ENCODE assay signal across 13 cellular contexts in the genomic region with DNA sequence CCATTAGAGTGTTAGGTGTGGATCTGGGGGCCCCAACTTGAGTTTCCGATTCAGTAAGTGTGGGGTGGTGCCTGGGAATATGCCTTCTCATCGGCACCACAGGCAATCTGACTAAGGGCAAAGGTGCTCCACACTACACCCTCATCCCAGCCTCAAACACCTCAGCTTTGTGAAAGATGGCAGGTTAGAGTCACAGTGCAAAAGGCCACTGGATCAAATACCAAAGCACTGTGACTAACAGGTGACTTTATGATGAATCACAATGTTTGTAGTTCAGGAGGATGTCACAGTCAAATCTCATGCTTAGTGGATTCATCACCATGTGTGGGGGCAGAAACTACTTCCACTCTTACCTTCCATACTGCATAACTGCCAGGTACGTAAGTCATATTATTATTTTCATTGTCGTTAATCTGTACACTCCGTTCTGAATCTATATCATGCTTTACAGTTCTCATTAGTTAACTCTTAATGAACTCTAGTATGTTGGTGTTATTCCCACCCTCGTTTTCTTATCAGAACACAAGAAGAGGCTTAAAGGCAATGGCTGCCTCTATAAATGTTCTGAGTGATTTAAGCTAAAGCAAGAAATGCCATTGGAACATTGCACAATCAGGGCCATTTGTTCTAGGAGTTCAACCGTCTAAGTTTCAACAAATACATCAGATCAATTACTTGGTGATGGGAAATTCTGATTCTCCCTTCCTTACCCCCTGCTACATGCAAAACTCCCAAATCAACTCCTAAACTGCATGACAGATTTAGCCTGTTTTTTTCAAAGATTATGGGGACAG. TPM values are rescaled to one million over a fixed set of nuclear protein-coding genes. Genes with fewer than 3 reads are reported as not detected.
DNase-seq lines count a peak whose midpoint lies in the region; ATAC-seq and TF ChIP-seq lines count a peak whose summit lies in the region.
"Had no signal": no experiment of that assay in that cellular context is flagged by ENCODE, and none has a peak within 500 bp of the region (broad histone marks: within the 10 kb centered on the region; RNA-seq: fewer than 3 reads in every experiment).

No MANE protein-coding gene starts in this region.

- peak overlapping the region; percentile 62 for H2AFZ ChIP-seq in mammary epithelial cell (ENCODE audit: low read depth, low read length)

- no peaks in the 10 kb centered on the region for H3K36me3 Mint-ChIP-seq in CD8-positive, alpha-beta T cell

- dilution Hi-C loops in mammary epithelial cell (cut with HindIII; ENCODE audit: low sequenced_read_pairs): no loop called here

- H3K4me1 ChIP-seq in mammary epithelial cell (ENCODE audit: insufficient read depth, low read length): peaks cover 27% of the 10 kb centered on the region
- no peaks in the 10 kb centered on the region for H3K4me1 ChIP-seq in CD8-positive, alpha-beta T cell (ENCODE audit: insufficient read depth, low read length)

- H3K36me3 ChIP-seq in mammary epithelial cell (ENCODE audit: insufficient read depth, low read length): no peaks in the 10 kb centered on the region
- H3K36me3 ChIP-seq in CD8-positive, alpha-beta T cell (ENCODE audit: insufficient read depth, low read length): no peaks in the 10 kb centered on the region
- H3K36me3 ChIP-seq: neutrophil had no signal

- CTCF ChIA-PET in mammary epithelial cell (lab: Charles Lee; ENCODE audit: low non-redundant PET): no interaction called here
- CTCF ChIA-PET in CD8-positive, alpha-beta T cell (lab: Charles Lee): no interaction called here
- CTCF ChIA-PET in GM10248 (lab: Yijun Ruan, JAX): no interaction called here

- WGBS in mammary epithelial cell (ENCODE audit: low coverage, missing lambda C conversion rate): 13% methylated on average over 7 of the region's 7 CpGs

- POLR2A ChIA-PET in CD8-positive, alpha-beta T cell (lab: Charles Lee): no interaction called here
- POLR2A ChIA-PET in GM10248 (lab: Yijun Ruan, JAX): no interaction called here

- H3K79me2 ChIP-seq in mammary epithelial cell (ENCODE audit: insufficient read depth, low read length): no peaks in the 10 kb centered on the region

- H3K4me1 Mint-ChIP-seq in CD8-positive, alpha-beta T cell (ENCODE audit: low read depth): no peaks in the 10 kb centered on the region

- H4K20me1 ChIP-seq in mammary epithelial cell (ENCODE audit: insufficient read depth, low read length): no peaks in the 10 kb centered on the region

- H3K9me3 Mint-ChIP-seq in CD8-positive, alpha-beta T cell: no peaks in the 10 kb centered on the region

- no peak overlapping the region for H3K9ac ChIP-seq in mammary epithelial cell (ENCODE audit: insufficient read depth, low read length)

- in situ Hi-C loops in mammary epithelial cell (cut with MboI; ENCODE audit: low sequenced_read_pairs in 2 of 2): no loop called here

- H3K27ac Mint-ChIP-seq in CD8-positive, alpha-beta T cell: no peak overlapping the region

- H3K4me2 ChIP-seq in mammary epithelial cell (ENCODE audit: insufficient read depth, low read depth, low read length): peak overlapping the region; percentile 68

- TSS peak; percentile 82 for BruUV-seq in mammary epithelial cell (replicated peaks; lab: Mats Ljungman, UMichigan)

- peak; percentile 36 for DNase-seq in activated CD4-positive, alpha-beta T cell treated with anti-CD3 and anti-CD28 coated beads for 48 hours
- no peak for DNase-seq in activated CD4-positive, alpha-beta T cell treated with anti-CD3 and anti-CD28 coated beads for 4 hours
- DNase-seq in HT-29 (ENCODE audit: low spot score): peak; percentile 74
- DNase-seq in mammary epithelial cell: peak; percentile 96
- peak; percentile 43 for DNase-seq in non-pigmented ciliary epithelial cell (ENCODE audit: low read depth)
- no peak for DNase-seq in NCI-H524 treated with DMSO at 0.1 percent for 48 hours (lab: John Stamatoyannopoulos, UW)
- no peak for DNase-seq in CD8-positive, alpha-beta T cell
- DNase-seq in GM10248 (ENCODE audit: extremely low spot score): no peak
- DNase-seq: activated CD4-positive, alpha-beta T cell treated with anti-CD3 and anti-CD28 coated beads for 1 hour; amygdala; islet precursor cell; NCI-H2029 treated with DMSO at 0.1 percent for 48 hours had no signal

- no peak for ATAC-seq in CD8-positive, alpha-beta T cell

- no peaks in the 10 kb centered on the region for H3K27me3 ChIP-seq in mammary epithelial cell (ENCODE audit: insufficient read depth, low read length)
- H3K27me3 ChIP-seq in CD8-positive, alpha-beta T cell (ENCODE audit: insufficient read depth, low read length): no peaks in the 10 kb centered on the region

- peak overlapping the region; percentile 59 for H3K27ac ChIP-seq in mammary epithelial cell (ENCODE audit: insufficient read depth, low read depth, low read length)
- H3K27ac ChIP-seq in CD8-positive, alpha-beta T cell (ENCODE audit: low read depth, low read length): no peak overlapping the region
- H3K27ac ChIP-seq: neutrophil had no signal

- no peaks in the 10 kb centered on the region for H3K9me3 ChIP-seq in mammary epithelial cell (replicated peaks; ENCODE audit: insufficient read depth, low read length)
- no peaks in the 10 kb centered on the region for H3K9me3 ChIP-seq in CD8-positive, alpha-beta T cell (ENCODE audit: low read length)
- H3K9me3 ChIP-seq: neutrophil had no signal

- peak overlapping the region in 2 of 3 experiments; percentile 6 to 22 for H3K4me3 ChIP-seq in mammary epithelial cell (replicated peaks in 1 of 3; ENCODE audit: insufficient read depth in 1 of 3, low read depth in 2 of 3, low read length in 3 of 3)
- H3K4me3 ChIP-seq in CD8-positive, alpha-beta T cell (ENCODE audit: low read depth, low read length): no peak overlapping the region

- no peaks in the 10 kb centered on the region for H3K27me3 Mint-ChIP-seq in CD8-positive, alpha-beta T cell (ENCODE audit: low read depth)

- TF ChIP-seq CTCF in mammary epithelial cell (conservative IDR thresholded peaks at IDR 0.05 in 1 of 2, IDR thresholded peaks at IDR 0.05 in 1 of 2; ENCODE audit: extremely low read depth in 1 of 2, insufficient read depth in 1 of 2, low read depth in 1 of 2, low read length in 2 of 2) (no peak), GM10248 (IDR thresholded peaks at IDR 0.05; ENCODE audit: control extremely low read depth, extremely low read depth, low read depth, missing control alignments) (no peak)
- no peak for TF ChIP-seq CTCF in CD8-positive, alpha-beta T cell (IDR thresholded peaks at IDR 0.05)

- intact Hi-C loops in mammary epithelial cell (cut with micrococcal nuclease): loop anchor here (2.0 kb wide), 1 partner anchor 44 kb away; no protein-coding TSS in a partner anchor
- intact Hi-C loops in CD8-positive, alpha-beta T cell (cut with DNase I, micrococcal nuclease): no loop called here

- no peak overlapping the region for H3K4me3 Mint-ChIP-seq in CD8-positive, alpha-beta T cell

RNA-seq across cellular contexts. Expression of gene PRKG2, which starts 50.2 kb away (rescaled TPM):
- total RNA-seq in HT-29 (2014; rRNA removed; shearing (Covaris generic)): 0.52 and 0.76 TPM in 2 replicates
- 10 to 100 TPM in 1 of 2 donors, 1 to 10 TPM in 1; 2.1 to 11.0 TPM for total RNA-seq in mammary epithelial cell
- 0.14 TPM for polyA plus RNA-seq in mammary epithelial cell
- not detected for polyA minus RNA-seq in mammary epithelial cell
- total RNA-seq in CD8-positive, alpha-beta T cell: under 1 TPM; 0.33 to 0.78 TPM

Comparison
In these comparisons a context has a peak if more than half of its experiments do, and no peak if none do; other contexts are left out.
1. DNase-seq: peak in activated CD4-positive, alpha-beta T cell treated with anti-CD3 and anti-CD28 coated beads for 48 hours (single experiment), HT-29 (single experiment), mammary epithelial cell (single experiment) and non-pigmented ciliary epithelial cell (single experiment); none in activated CD4-positive, alpha-beta T cell treated with anti-CD3 and anti-CD28 coated beads for 4 hours (0 of 2), NCI-H524 treated with DMSO at 0.1 percent for 48 hours (single experiment), CD8-positive, alpha-beta T cell (0 of 7) and GM10248 (single experiment).